Comparison of ENCODE assay signal across 8 cellular contexts in the genomic region with DNA sequence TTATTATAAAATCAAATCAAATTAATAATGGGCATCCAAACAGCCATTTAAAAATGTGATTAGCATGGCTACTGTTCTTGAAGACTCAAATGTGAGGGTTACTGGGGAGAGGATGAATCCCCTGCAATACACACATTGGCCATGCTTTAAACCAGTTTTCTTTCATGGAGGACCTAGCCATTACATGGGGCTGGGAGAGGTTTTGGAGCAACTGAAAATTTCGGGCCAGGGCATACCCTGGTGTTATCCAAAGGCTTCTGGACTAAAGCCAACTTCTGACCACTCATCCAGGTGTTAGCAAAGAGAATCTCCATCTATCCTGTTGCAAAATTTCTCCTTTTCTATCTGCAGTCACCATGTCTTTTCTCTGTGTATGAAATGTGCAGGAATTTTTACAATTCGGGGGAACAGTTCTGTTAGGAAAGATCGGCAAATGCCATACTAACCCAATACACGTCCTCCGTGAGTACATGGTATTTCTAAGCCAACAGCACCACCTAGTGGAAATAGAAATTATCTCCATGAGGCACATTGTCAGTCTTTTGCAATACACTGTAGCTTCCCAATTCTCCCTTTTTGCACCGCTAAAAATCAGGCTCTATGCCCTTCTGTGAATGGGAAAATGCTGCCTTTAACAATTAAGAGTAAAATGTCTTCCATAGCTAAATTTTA. TPM values are rescaled to one million over a fixed set of nuclear protein-coding genes. Genes with fewer than 3 reads are reported as not detected.
A peak's percentile ranks its signal among the peaks of the same experiment; 100 is the strongest.
DNase-seq lines count a peak whose midpoint lies in the region; TF ChIP-seq lines count a peak whose summit lies in the region.

No MANE protein-coding gene starts in this region.

- H3K9me3 ChIP-seq in vagina: no peaks in the 10 kb centered on the region

- H3K4me3 ChIP-seq in AG09309 (ENCODE audit: control insufficient read depth, low read depth, low read length) (no peak overlapping the region), vagina (no peak overlapping the region)

- no peaks in the 10 kb centered on the region for H3K36me3 ChIP-seq in vagina

- H3K4me1 ChIP-seq in vagina: no peaks in the 10 kb centered on the region

- no peak for TF ChIP-seq POLR2A in vagina (IDR thresholded peaks at IDR 0.05)

- intact Hi-C loops in vagina (cut with DNase I): loop anchor here (10.0 kb wide), 1 partner anchor 434 kb away; no protein-coding TSS in a partner anchor

- no peak overlapping the region for H3K27ac ChIP-seq in vagina

- H3K27me3 ChIP-seq in vagina: no peaks in the 10 kb centered on the region

- DNase-seq in AG09309 (ENCODE audit: low read depth) (peak; percentile 29), ELF-1 (ENCODE audit: low read depth, low spot score) (peak; percentile 34), NCI-H2107 (lab: John Stamatoyannopoulos, UW) (peak; percentile 4), astrocyte of the hippocampus (ENCODE audit: low read depth, low spot score) (peak; percentile 61), iPS-NIHi7 (ENCODE audit: extremely low spot score) (peak; percentile 18), vagina (ENCODE audit: extremely low spot score in 2 of 2) (no peak), islet precursor cell (no peak)
- DNase-seq in stimulated activated naive CD4-positive, alpha-beta T cell treated with Interleukin-2 at 50 U/mL for 16 hours (lab: John Stamatoyannopoulos, UW): no peak

- TF ChIP-seq CTCF in AG09309 (IDR thresholded peaks at IDR 0.05; ENCODE audit: control insufficient read depth, insufficient read depth, low read depth, low read length, missing control alignments) (peak; percentile 39), vagina (IDR thresholded peaks at IDR 0.05) (peak; percentile 44 to 69 (median 52))

RNA-seq across cellular contexts. Expression of gene ZNF107, which starts 47.0 kb away (rescaled TPM):
- total RNA-seq in vagina: 9.3 TPM

RNA-seq across cellular contexts. Expression of gene ZNF680, which starts 56.0 kb away (rescaled TPM):
- total RNA-seq in vagina: 22.1 TPM

Comparison
In these comparisons a context has a peak if more than half of its experiments do, and no peak if none do; other contexts are left out.
1. DNase-seq: peak in AG09309 (single experiment), ELF-1 (single experiment), NCI-H2107 (single experiment), astrocyte of the hippocampus (single experiment) and iPS-NIHi7 (single experiment); none in vagina (0 of 2), islet precursor cell (single experiment) and stimulated activated naive CD4-positive, alpha-beta T cell treated with Interleukin-2 at 50 U/mL for 16 hours (single experiment).